1 cellular context compared by ENCODE assay signal in genomic region chr16:28067604-28068382, GRCh38.
TF ChIP-seq lines count a peak whose summit lies in the region.

No MANE protein-coding gene starts in this region.

TF ChIP-seq in SK-N-SH treated with all-trans-retinoic acid at 6 μM for 48 hours, 23 proteins besides CTCF, POLR2A, EP300 and RAD21 (continued from another document):
- TF ChIP-seq ZFP30 (CRISPR knock-in tag; IDR thresholded peaks at IDR 0.05) (no peak), ESRRG (CRISPR knock-in tag; IDR thresholded peaks at IDR 0.05) (no peak), ZNF565 (CRISPR knock-in tag; conservative IDR thresholded peaks at IDR 0.05; ENCODE audit: low read depth) (no peak), CSRNP3 (CRISPR knock-in tag; IDR thresholded peaks at IDR 0.05) (no peak), BACH2 (CRISPR knock-in tag; IDR thresholded peaks at IDR 0.05; ENCODE audit: borderline replicate concordance) (no peak), ZFP3 (CRISPR knock-in tag; IDR thresholded peaks at IDR 0.05) (no peak), TCF4 (CRISPR knock-in tag; IDR thresholded peaks at IDR 0.05; ENCODE audit: borderline replicate concordance) (no peak), POU6F1 (CRISPR knock-in tag; IDR thresholded peaks at IDR 0.05; ENCODE audit: borderline replicate concordance, low read depth) (no peak), ISL1 (CRISPR knock-in tag; IDR thresholded peaks at IDR 0.05) (no peak)
